1 cellular context compared by ENCODE assay signal in the genomic region with DNA sequence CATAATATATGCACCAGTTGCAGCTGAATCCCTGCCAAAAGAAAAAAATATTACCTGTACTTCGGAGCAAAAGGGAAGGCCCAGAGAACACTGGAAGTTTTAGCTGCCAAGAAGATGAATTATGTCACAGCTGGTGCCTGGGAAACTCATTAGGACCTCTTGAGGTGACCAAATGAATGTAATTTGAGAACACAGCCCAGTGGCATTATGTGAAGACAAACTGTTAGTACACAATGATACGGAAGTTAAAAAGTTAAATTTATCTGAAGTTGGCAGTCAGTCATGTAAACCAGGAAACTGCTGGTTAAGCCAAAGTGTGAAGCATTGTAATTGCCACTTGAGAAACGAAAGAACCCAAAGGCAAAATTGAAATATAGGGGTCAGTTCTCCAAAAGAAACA.
TF ChIP-seq lines count a peak whose summit lies in the region.

No MANE protein-coding gene starts in this region.

TF ChIP-seq in K562, 482 proteins besides CTCF, POLR2A, EP300 and RAD21 (continued from another document):
- TF ChIP-seq, protein P1, sequence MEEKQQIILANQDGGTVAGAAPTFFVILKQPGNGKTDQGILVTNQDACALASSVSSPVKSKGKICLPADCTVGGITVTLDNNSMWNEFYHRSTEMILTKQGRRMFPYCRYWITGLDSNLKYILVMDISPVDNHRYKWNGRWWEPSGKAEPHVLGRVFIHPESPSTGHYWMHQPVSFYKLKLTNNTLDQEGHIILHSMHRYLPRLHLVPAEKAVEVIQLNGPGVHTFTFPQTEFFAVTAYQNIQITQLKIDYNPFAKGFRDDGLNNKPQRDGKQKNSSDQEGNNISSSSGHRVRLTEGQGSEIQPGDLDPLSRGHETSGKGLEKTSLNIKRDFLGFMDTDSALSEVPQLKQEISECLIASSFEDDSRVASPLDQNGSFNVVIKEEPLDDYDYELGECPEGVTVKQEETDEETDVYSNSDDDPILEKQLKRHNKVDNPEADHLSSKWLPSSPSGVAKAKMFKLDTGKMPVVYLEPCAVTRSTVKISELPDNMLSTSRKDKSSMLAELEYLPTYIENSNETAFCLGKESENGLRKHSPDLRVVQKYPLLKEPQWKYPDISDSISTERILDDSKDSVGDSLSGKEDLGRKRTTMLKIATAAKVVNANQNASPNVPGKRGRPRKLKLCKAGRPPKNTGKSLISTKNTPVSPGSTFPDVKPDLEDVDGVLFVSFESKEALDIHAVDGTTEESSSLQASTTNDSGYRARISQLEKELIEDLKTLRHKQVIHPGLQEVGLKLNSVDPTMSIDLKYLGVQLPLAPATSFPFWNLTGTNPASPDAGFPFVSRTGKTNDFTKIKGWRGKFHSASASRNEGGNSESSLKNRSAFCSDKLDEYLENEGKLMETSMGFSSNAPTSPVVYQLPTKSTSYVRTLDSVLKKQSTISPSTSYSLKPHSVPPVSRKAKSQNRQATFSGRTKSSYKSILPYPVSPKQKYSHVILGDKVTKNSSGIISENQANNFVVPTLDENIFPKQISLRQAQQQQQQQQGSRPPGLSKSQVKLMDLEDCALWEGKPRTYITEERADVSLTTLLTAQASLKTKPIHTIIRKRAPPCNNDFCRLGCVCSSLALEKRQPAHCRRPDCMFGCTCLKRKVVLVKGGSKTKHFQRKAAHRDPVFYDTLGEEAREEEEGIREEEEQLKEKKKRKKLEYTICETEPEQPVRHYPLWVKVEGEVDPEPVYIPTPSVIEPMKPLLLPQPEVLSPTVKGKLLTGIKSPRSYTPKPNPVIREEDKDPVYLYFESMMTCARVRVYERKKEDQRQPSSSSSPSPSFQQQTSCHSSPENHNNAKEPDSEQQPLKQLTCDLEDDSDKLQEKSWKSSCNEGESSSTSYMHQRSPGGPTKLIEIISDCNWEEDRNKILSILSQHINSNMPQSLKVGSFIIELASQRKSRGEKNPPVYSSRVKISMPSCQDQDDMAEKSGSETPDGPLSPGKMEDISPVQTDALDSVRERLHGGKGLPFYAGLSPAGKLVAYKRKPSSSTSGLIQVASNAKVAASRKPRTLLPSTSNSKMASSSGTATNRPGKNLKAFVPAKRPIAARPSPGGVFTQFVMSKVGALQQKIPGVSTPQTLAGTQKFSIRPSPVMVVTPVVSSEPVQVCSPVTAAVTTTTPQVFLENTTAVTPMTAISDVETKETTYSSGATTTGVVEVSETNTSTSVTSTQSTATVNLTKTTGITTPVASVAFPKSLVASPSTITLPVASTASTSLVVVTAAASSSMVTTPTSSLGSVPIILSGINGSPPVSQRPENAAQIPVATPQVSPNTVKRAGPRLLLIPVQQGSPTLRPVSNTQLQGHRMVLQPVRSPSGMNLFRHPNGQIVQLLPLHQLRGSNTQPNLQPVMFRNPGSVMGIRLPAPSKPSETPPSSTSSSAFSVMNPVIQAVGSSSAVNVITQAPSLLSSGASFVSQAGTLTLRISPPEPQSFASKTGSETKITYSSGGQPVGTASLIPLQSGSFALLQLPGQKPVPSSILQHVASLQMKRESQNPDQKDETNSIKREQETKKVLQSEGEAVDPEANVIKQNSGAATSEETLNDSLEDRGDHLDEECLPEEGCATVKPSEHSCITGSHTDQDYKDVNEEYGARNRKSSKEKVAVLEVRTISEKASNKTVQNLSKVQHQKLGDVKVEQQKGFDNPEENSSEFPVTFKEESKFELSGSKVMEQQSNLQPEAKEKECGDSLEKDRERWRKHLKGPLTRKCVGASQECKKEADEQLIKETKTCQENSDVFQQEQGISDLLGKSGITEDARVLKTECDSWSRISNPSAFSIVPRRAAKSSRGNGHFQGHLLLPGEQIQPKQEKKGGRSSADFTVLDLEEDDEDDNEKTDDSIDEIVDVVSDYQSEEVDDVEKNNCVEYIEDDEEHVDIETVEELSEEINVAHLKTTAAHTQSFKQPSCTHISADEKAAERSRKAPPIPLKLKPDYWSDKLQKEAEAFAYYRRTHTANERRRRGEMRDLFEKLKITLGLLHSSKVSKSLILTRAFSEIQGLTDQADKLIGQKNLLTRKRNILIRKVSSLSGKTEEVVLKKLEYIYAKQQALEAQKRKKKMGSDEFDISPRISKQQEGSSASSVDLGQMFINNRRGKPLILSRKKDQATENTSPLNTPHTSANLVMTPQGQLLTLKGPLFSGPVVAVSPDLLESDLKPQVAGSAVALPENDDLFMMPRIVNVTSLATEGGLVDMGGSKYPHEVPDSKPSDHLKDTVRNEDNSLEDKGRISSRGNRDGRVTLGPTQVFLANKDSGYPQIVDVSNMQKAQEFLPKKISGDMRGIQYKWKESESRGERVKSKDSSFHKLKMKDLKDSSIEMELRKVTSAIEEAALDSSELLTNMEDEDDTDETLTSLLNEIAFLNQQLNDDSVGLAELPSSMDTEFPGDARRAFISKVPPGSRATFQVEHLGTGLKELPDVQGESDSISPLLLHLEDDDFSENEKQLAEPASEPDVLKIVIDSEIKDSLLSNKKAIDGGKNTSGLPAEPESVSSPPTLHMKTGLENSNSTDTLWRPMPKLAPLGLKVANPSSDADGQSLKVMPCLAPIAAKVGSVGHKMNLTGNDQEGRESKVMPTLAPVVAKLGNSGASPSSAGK (IDR thresholded peaks at IDR 0.05): no peak
- TF ChIP-seq TCF3 (CRISPR knock-in tag; IDR thresholded peaks at IDR 0.05) (no peak), CHD2 (IDR thresholded peaks at IDR 0.05; ENCODE audit: low read depth, low read length) (no peak), PBX2 (CRISPR knock-in tag; IDR thresholded peaks at IDR 0.05; ENCODE audit: low read depth) (no peak), PBX2 (tag; conservative IDR thresholded peaks at IDR 0.05; ENCODE audit: low read depth) (peak; percentile 88), ZFP36 (IDR thresholded peaks at IDR 0.05; ENCODE audit: low read depth, low read length, partially characterized antibody) (no peak)
